In genomic region chr5:155987261-155987810, GRCh38 we compare ENCODE assay signal across 19 cellular contexts.
"Had no signal": no experiment of that assay in that cellular context is flagged by ENCODE, and none has a peak within 500 bp of the region (broad histone marks: within the 10 kb centered on the region; RNA-seq: fewer than 3 reads in every experiment).

No MANE protein-coding gene starts in this region.

- DNase-seq: erythroblast; heart right ventricle; islet precursor cell; left lung; lower lobe of right lung; mesenchymal stem cell; midbrain; posterior cingulate gyrus; sigmoid colon; stimulated activated CD4-positive, alpha-beta T cell treated with anti-CD3 and anti-CD28 coated beads, Interleukin-2, amount 100 ng/mL, for 48 hours; stimulated activated naive CD4-positive, alpha-beta T cell treated with Interleukin-2 at 50 U/mL for 16 hours; tibial artery; upper lobe of left lung had no signal

- H3K4me1 ChIP-seq: left lung, lower lobe of right lung, neural progenitor cell, suprapubic skin, upper lobe of left lung, vagina had no signal

- H3K27ac ChIP-seq: left lung, lower lobe of right lung, neural progenitor cell, sigmoid colon, skin epidermis, suprapubic skin, tibial artery, upper lobe of left lung, vagina had no signal

- ATAC-seq: left lung; lower lobe of right lung; natural killer cell treated with Interleukin-12 subunit alpha and Interleukin-12 subunit beta and Interleukin-15 and Interleukin-18, amount 100 ng/mL, for 72 hours had no signal

- H3K9me3 ChIP-seq: heart right ventricle, left lung, lower lobe of right lung, right atrium auricular region, sigmoid colon, suprapubic skin, tibial artery, upper lobe of left lung, vagina had no signal

- H3K36me3 ChIP-seq: heart right ventricle, left lung, lower lobe of right lung, neural progenitor cell, right atrium auricular region, sigmoid colon, suprapubic skin, tibial artery, upper lobe of left lung, vagina had no signal

- H3K27me3 ChIP-seq: heart right ventricle, left lung, neural progenitor cell, right atrium auricular region, sigmoid colon, suprapubic skin, tibial artery, upper lobe of left lung, vagina had no signal

- H3K4me3 ChIP-seq: left lung, lower lobe of right lung, neural progenitor cell, right atrium auricular region, sigmoid colon, skin epidermis, suprapubic skin, tibial artery, upper lobe of left lung, vagina had no signal
